In genomic region chr3:105686324-105686897, GRCh38 we compare ENCODE assay signal across 8 cellular contexts.
A peak's percentile ranks its signal among the peaks of the same experiment; 100 is the strongest.
DNase-seq lines count a peak whose midpoint lies in the region; ATAC-seq and TF ChIP-seq lines count a peak whose summit lies in the region.

No MANE protein-coding gene starts in this region.

- no peaks in the 10 kb centered on the region for H3K4me1 Mint-ChIP-seq in nephron progenitor cell

- no peaks in the 10 kb centered on the region for H3F3A ChIP-seq in DOHH2 (ENCODE audit: control insufficient read depth, insufficient read depth)

- peaks cover 39% of the 10 kb centered on the region for H3K36me3 Mint-ChIP-seq in nephron progenitor cell (ENCODE audit: low read depth)

- DNase-seq in NCI-H446 treated with DMSO at 0.1 percent for 48 hours (lab: John Stamatoyannopoulos, UW) (peak; percentile 39), dermis microvascular lymphatic vessel endothelial cell (ENCODE audit: low read depth in 2 of 2) (peak; percentile 22 to 38), nephron progenitor cell (no peak), substantia nigra (lab: John Stamatoyannopoulos, UW) (no peak), NCI-H1048 (lab: John Stamatoyannopoulos, UW) (no peak)

- H4K20me1 ChIP-seq in DOHH2 (ENCODE audit: control insufficient read depth, insufficient read depth, low read depth, low read length), result no peaks in the 10 kb centered on the region

- H3K9me2 ChIP-seq in DOHH2 (replicated peaks; ENCODE audit: control insufficient read depth, low read length), result no peaks in the 10 kb centered on the region

- H3K27ac ChIP-seq in 22Rv1 (no peak overlapping the region), DOHH2 (ENCODE audit: low read depth, low read length) (no peak overlapping the region), substantia nigra (ENCODE audit: low read depth, low read length, poor library complexity, severe bottlenecking) (no peak overlapping the region)

- H3K9me3 Mint-ChIP-seq in nephron progenitor cell, result no peaks in the 10 kb centered on the region

- no peak overlapping the region for H3K4me3 ChIP-seq in DOHH2 (ENCODE audit: low read length)

- H3K36me3 ChIP-seq in DOHH2 (ENCODE audit: control insufficient read depth, low read length), result peaks cover 19% of the 10 kb centered on the region

- H3K79me2 ChIP-seq in DOHH2 (ENCODE audit: control insufficient read depth, low read length), result no peaks in the 10 kb centered on the region

- no peak overlapping the region for H3K4me2 ChIP-seq in DOHH2 (ENCODE audit: low read length)

- H3K4me3 Mint-ChIP-seq in nephron progenitor cell, result no peak overlapping the region

- H3K4me1 ChIP-seq in DOHH2 (ENCODE audit: control insufficient read depth, low read length), result peaks cover 17% of the 10 kb centered on the region

- no peaks in the 10 kb centered on the region for H3K27me3 Mint-ChIP-seq in nephron progenitor cell (ENCODE audit: low read depth, poor library complexity)

- H3K9me3 ChIP-seq in DOHH2 (ENCODE audit: control insufficient read depth, insufficient read depth, low read length), result no peaks in the 10 kb centered on the region

- H3K27me3 ChIP-seq in DOHH2 (ENCODE audit: control insufficient read depth, low read length), result no peaks in the 10 kb centered on the region

- no peak for ATAC-seq in HG02840 (IDR thresholded peaks at IDR 0.05; ENCODE audit: low FRiP score, unreplicated experiment)

- TF ChIP-seq CTCF in 22Rv1 (IDR thresholded peaks at IDR 0.05) (peak; percentile 88), DOHH2 (IDR thresholded peaks at IDR 0.05; ENCODE audit: low read depth, low read length, poor library complexity, severe bottlenecking) (peak; percentile 66), nephron progenitor cell (IDR thresholded peaks at IDR 0.05) (peak; percentile 67)

- no peak overlapping the region for H3K27ac Mint-ChIP-seq in nephron progenitor cell

Comparison
In these comparisons a context has a peak if more than half of its experiments do, and no peak if none do; other contexts are left out.
1. DNase-seq: peak in NCI-H446 treated with DMSO at 0.1 percent for 48 hours (single experiment) and dermis microvascular lymphatic vessel endothelial cell (2 of 2); none in nephron progenitor cell (single experiment), substantia nigra (0 of 49) and NCI-H1048 (single experiment).
2. Peak in every context shown above with its lines, with median percentiles within 50 percentile points of each other: CTCF ChIP-seq.